ENCODE assay signal across 22 cellular contexts in genomic region chr1:163115887-163116286, GRCh38. TPM values are rescaled to one million over a fixed set of nuclear protein-coding genes. Genes with fewer than 3 reads are reported as not detected.
"Had no signal": no experiment of that assay in that cellular context is flagged by ENCODE, and none has a peak within 500 bp of the region (broad histone marks: within the 10 kb centered on the region; RNA-seq: fewer than 3 reads in every experiment).

No MANE protein-coding gene starts in this region.

- H3K4me1 ChIP-seq: colonic mucosa, heart left ventricle, right atrium auricular region, sigmoid colon, stomach, transverse colon had no signal

- H3K9me3 Mint-ChIP-seq: nephron progenitor cell had no signal

- H3K27me3 ChIP-seq: colonic mucosa, ovary, right atrium auricular region, sigmoid colon, stomach, transverse colon had no signal

- H3K27ac ChIP-seq: colonic mucosa, heart left ventricle, ovary, right atrium auricular region, sigmoid colon, skin epidermis, stomach, thoracic aorta, transverse colon had no signal

- H3K36me3 ChIP-seq: colonic mucosa, heart left ventricle, ovary, right atrium auricular region, sigmoid colon, stomach, thoracic aorta, transverse colon had no signal

- H3K4me1 Mint-ChIP-seq: naive thymus-derived CD4-positive, alpha-beta T cell; nephron progenitor cell; stimulated activated naive B cell treated with anti-CD40 and anti-IgM and Interleukin-4, amounts not matched to agents 10 μg/mL and 1 μg/mL and 100 μg/mL, for 72 hours had no signal

- H3K27ac Mint-ChIP-seq: naive thymus-derived CD4-positive, alpha-beta T cell; nephron progenitor cell; stimulated activated naive B cell treated with anti-CD40 and anti-IgM and Interleukin-4, amounts not matched to agents 10 μg/mL and 1 μg/mL and 100 μg/mL, for 72 hours had no signal

- DNase-seq: colonic mucosa; dermis blood vessel endothelial cell; foreskin melanocyte; heart left ventricle; hippocampal formation; kidney glomerular epithelial cell; mesendoderm; naive thymus-derived CD4-positive, alpha-beta T cell; nephron progenitor cell; ovary; sigmoid colon; stimulated activated CD4-positive, alpha-beta T cell treated with anti-CD3 and anti-CD28 coated beads, Interleukin-2, amount 100 ng/mL, for 24 hours; stimulated activated CD4-positive, alpha-beta T cell treated with anti-CD3 and anti-CD28 coated beads, Interleukin-4, amount 100 ng/mL, for 4 hours; stimulated activated naive B cell treated with anti-CD40 and anti-IgM and Interleukin-4, amounts not matched to agents 10 μg/mL and 1 μg/mL and 100 μg/mL, for 72 hours; stomach; substantia nigra; transverse colon had no signal

- H3K4me3 ChIP-seq: colonic mucosa, heart left ventricle, ovary, right atrium auricular region, sigmoid colon, skin epidermis, stomach, thoracic aorta, transverse colon had no signal

- H3K36me3 Mint-ChIP-seq: naive thymus-derived CD4-positive, alpha-beta T cell; stimulated activated naive B cell treated with anti-CD40 and anti-IgM and Interleukin-4, amounts not matched to agents 10 μg/mL and 1 μg/mL and 100 μg/mL, for 72 hours had no signal

- H3K4me3 Mint-ChIP-seq: naive thymus-derived CD4-positive, alpha-beta T cell; nephron progenitor cell; stimulated activated naive B cell treated with anti-CD40 and anti-IgM and Interleukin-4, amounts not matched to agents 10 μg/mL and 1 μg/mL and 100 μg/mL, for 72 hours had no signal

- H3K9me3 ChIP-seq: colonic mucosa, heart left ventricle, ovary, right atrium auricular region, sigmoid colon, stomach, thoracic aorta, transverse colon had no signal

- FAIRE-seq: urothelium cell line had no signal

RNA-seq across cellular contexts. Expression of gene RGS4, which starts 46.7 kb away (rescaled TPM):
- total RNA-seq: mononuclear cell; naive thymus-derived CD4-positive, alpha-beta T cell had no signal
